In the genomic region with DNA sequence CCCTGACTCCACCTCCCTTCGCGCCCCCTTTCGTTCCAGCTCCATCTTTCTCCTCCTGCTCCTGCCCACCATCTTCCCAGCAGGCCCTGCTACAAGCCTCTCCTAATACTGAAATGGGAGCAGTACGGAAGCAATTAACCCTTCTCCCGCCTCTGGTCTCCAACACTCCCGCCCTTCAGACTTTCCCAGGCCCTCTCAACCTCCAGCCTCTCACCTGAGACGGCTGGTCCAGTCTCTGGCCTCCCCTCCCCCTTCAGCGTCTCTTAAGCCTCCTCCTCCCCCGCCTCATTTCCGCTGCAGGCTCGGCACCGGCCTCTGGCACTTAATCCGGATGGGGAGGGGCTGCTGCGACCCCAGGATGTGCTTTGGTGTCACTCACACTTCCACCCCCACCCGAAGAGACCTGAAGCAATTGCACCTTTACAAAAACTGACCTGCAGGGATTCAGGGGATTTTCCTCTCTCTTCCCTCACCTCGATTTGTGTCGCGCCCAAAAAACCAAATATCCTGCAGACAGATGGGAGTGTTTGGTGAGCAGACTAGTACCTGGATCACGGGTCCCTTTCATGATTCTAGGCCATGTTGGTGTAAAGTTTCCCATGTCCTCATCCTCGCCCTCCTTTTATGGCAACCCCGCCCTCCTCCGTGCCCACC, we compare ENCODE assay signal across 8 cellular contexts. TPM values are rescaled to one million over a fixed set of nuclear protein-coding genes. Genes with fewer than 3 reads are reported as not detected.
DNase-seq lines count a peak whose midpoint lies in the region; ATAC-seq and TF ChIP-seq lines count a peak whose summit lies in the region.

No MANE protein-coding gene starts in this region.

- no peaks in the 10 kb centered on the region for H3K36me3 ChIP-seq in adipocyte (ENCODE audit: control insufficient read depth, insufficient read depth, low read length, severe bottlenecking)
- no peaks in the 10 kb centered on the region for H3K36me3 ChIP-seq in parathyroid adenoma (ENCODE audit: control insufficient read depth, insufficient read depth, low read length)

- peak overlapping the region; percentile 93 for H3K9ac ChIP-seq in adipocyte (ENCODE audit: low read length)
- peak overlapping the region; percentile 76 for H3K9ac ChIP-seq in parathyroid adenoma

- H3K27me3 ChIP-seq in adipocyte (replicated peaks; ENCODE audit: control insufficient read depth, insufficient read depth, low read length) = peaks cover 17% of the 10 kb centered on the region
- H3K27me3 ChIP-seq in parathyroid adenoma (ENCODE audit: control insufficient read depth, insufficient read depth, low read length) = no peaks in the 10 kb centered on the region

- peak overlapping the region; percentile 84 for H3K4me2 ChIP-seq in parathyroid adenoma (ENCODE audit: low read length)

- DNase-seq in activated T-cell treated with anti-CD3 and anti-CD28 coated beads for 48 hours (ENCODE audit: low read depth) (peak; percentile 27), NCI-H748 treated with DMSO at 0.1 percent for 48 hours (lab: John Stamatoyannopoulos, UW) (peak; percentile 77), adipocyte (ENCODE audit: low read depth) (peak; percentile 51), left ventricle myocardium superior (peak; percentile 53), NAMALWA (ENCODE audit: low spot score) (no peak)
- no peak for DNase-seq in activated T-cell treated with anti-CD3 and anti-CD28 coated beads, Interleukin-2, amount 50 U/mL, for 1 hour

- no peaks in the 10 kb centered on the region for H3K79me2 ChIP-seq in parathyroid adenoma

- intact Hi-C loops in left ventricle myocardium superior (cut with micrococcal nuclease) = no loop called here

- H2AFZ ChIP-seq in parathyroid adenoma = peak overlapping the region; percentile 93

- H3K9me3 ChIP-seq in adipocyte (ENCODE audit: control insufficient read depth, low read length) (no peaks in the 10 kb centered on the region), parathyroid adenoma (ENCODE audit: control insufficient read depth, low read length) (no peaks in the 10 kb centered on the region)

- ATAC-seq in HG03025 (IDR thresholded peaks at IDR 0.05; ENCODE audit: low FRiP score, unreplicated experiment) (peak; percentile 51), left ventricle myocardium superior (peak; percentile 85)

- no peaks in the 10 kb centered on the region for H3K4me1 ChIP-seq in adipocyte (ENCODE audit: control insufficient read depth, insufficient read depth, low read length)
- H3K4me1 ChIP-seq in parathyroid adenoma = peaks cover 4% of the 10 kb centered on the region

- H3K4me3 ChIP-seq in adipocyte (ENCODE audit: low read length) = peak overlapping the region; percentile 93
- H3K4me3 ChIP-seq in parathyroid adenoma (ENCODE audit: low read depth, low read length) = peak overlapping the region; percentile 82

- no peak for TF ChIP-seq CTCF in parathyroid adenoma (IDR thresholded peaks at IDR 0.05)

- peak overlapping the region; percentile 95 for H3K27ac ChIP-seq in parathyroid adenoma

RNA-seq across cellular contexts. Expression of gene TCEAL8, which starts 0.7 kb away (rescaled TPM):
- total RNA-seq in left ventricle myocardium superior = 37.5 TPM

RNA-seq across cellular contexts. Expression of gene TCEAL5, which starts 22.3 kb away (rescaled TPM):
- total RNA-seq in left ventricle myocardium superior = 0.22 TPM

RNA-seq across cellular contexts. Expression of gene BEX4, which starts 39.4 kb away (rescaled TPM):
- total RNA-seq in left ventricle myocardium superior = 29.6 TPM

RNA-seq across cellular contexts. Expression of gene BEX2, which starts 56.5 kb away (rescaled TPM):
- total RNA-seq in left ventricle myocardium superior = 1.3 TPM

Comparison
In these comparisons a context has a peak if more than half of its experiments do, and no peak if none do; other contexts are left out.
1. DNase-seq: peak in activated T-cell treated with anti-CD3 and anti-CD28 coated beads for 48 hours (single experiment), NCI-H748 treated with DMSO at 0.1 percent for 48 hours (single experiment), adipocyte (single experiment) and left ventricle myocardium superior (single experiment); none in activated T-cell treated with anti-CD3 and anti-CD28 coated beads, Interleukin-2, amount 50 U/mL, for 1 hour (single experiment) and NAMALWA (single experiment).